ENCODE assay signal across 34 cellular contexts in genomic region chrX:16592194-16592770, GRCh38. TPM values are rescaled to one million over a fixed set of nuclear protein-coding genes. Genes with fewer than 3 reads are reported as not detected.
"Had no signal": no experiment of that assay in that cellular context is flagged by ENCODE, and none has a peak within 500 bp of the region (broad histone marks: within the 10 kb centered on the region; RNA-seq: fewer than 3 reads in every experiment).

No MANE protein-coding gene starts in this region.

- H3K4me3 Mint-ChIP-seq: activated CD4-positive, alpha-beta T cell treated with anti-CD3 and anti-CD28 coated beads for 36 hours; activated CD4-positive, alpha-beta T cell treated with anti-CD3 and anti-CD28 coated beads, Interleukin-2, amount 10 ng/mL, durations not matched to agents 7 days and 5 days; activated CD8-positive, alpha-beta T cell treated with anti-CD3 and anti-CD28 coated beads, Interleukin-2, amount 10 ng/mL, durations not matched to agents 7 days and 5 days; activated naive CD4-positive, alpha-beta T cell treated with anti-CD3 and anti-CD28 coated beads, Interleukin-2, amount 50 U/mL, for 24 hours; activated naive CD8-positive, alpha-beta T cell treated with anti-CD3 and anti-CD28 coated beads, Interleukin-2, amount 10 ng/mL, durations not matched to agents 7 days and 5 days; activated T-cell treated with anti-CD3 and anti-CD28 coated beads, Interleukin-2, amount 50 U/mL, for 24 hours; T-helper 1 cell treated with Interleukin-12 subunit alpha and Interleukin-12 subunit beta and Interleukin-4 antibody, amounts not matched to agents 30 μg/mL and 1 μg/mL, for 36 hours; T-helper 2 cell treated with Interferon-gamma antibody and Interleukin-4, amounts not matched to agents 5 μg/mL and 100 μg/mL, for 36 hours had no signal

- H3K27me3 Mint-ChIP-seq: activated CD4-positive, alpha-beta T cell treated with anti-CD3 and anti-CD28 coated beads for 36 hours; activated CD4-positive, alpha-beta T cell treated with anti-CD3 and anti-CD28 coated beads, Interleukin-2, amount 10 ng/mL, durations not matched to agents 7 days and 5 days; activated naive CD4-positive, alpha-beta T cell treated with anti-CD3 and anti-CD28 coated beads, Interleukin-2, amount 50 U/mL, for 24 hours; activated naive CD8-positive, alpha-beta T cell treated with anti-CD3 and anti-CD28 coated beads, Interleukin-2, amount 10 ng/mL, durations not matched to agents 7 days and 5 days; activated T-cell treated with anti-CD3 and anti-CD28 coated beads, Interleukin-2, amount 50 U/mL, for 24 hours had no signal

- H3K9me3 Mint-ChIP-seq: activated naive CD4-positive, alpha-beta T cell treated with anti-CD3 and anti-CD28 coated beads, Interleukin-2, amount 50 U/mL, for 24 hours; activated T-cell treated with anti-CD3 and anti-CD28 coated beads, Interleukin-2, amount 50 U/mL, for 24 hours had no signal

- H3K27ac ChIP-seq: ascending aorta, KMS-11, Peyer's patch, SJSA1 had no signal

- H3K9me3 ChIP-seq: ascending aorta, Peyer's patch, SJSA1 had no signal

- DNase-seq: activated CD4-positive, alpha-beta T cell treated with anti-CD3 and anti-CD28 coated beads for 36 hours; activated CD4-positive, alpha-beta T cell treated with anti-CD3 and anti-CD28 coated beads, Interleukin-2, amount 10 ng/mL, durations not matched to agents 7 days and 5 days; activated CD4-positive, alpha-beta T cell treated with anti-CD3 and anti-CD28 coated beads, Interleukin-2, amount 50 U/mL, for 48 hours; activated CD8-positive, alpha-beta T cell treated with anti-CD3 and anti-CD28 coated beads, Interleukin-2, amount 10 ng/mL, durations not matched to agents 7 days and 5 days; activated gamma-delta T cell; activated naive CD4-positive, alpha-beta T cell treated with Interleukin-2 at 50 U/mL for 16 hours; activated naive CD8-positive, alpha-beta T cell treated with anti-CD3 and anti-CD28 coated beads, Interleukin-2, amount 10 ng/mL, durations not matched to agents 7 days and 5 days; activated T-cell treated with anti-CD3 and anti-CD28 coated beads, Interleukin-2, amount 50 U/mL, for 24 hours; amygdala; caudate nucleus; cerebellar nuclear complex; NCI-H1105; NCI-H1436; NCI-H1694; NCI-H1930; NCI-H2081 treated with DMSO at 0.1 percent for 48 hours; NCI-H345; NCI-H510A; NCI-H526; NCI-H748 treated with DMSO at 0.1 percent for 48 hours; NK-92 treated with Interleukin-12 subunit alpha and Interleukin-12 subunit beta, amount 100 ng/mL, for 24 hours; PC-3; Peyer's patch; RPMI8226; SHP77 treated with DMSO at 0.1 percent for 48 hours had no signal

- H3K27ac Mint-ChIP-seq: activated CD4-positive, alpha-beta T cell treated with anti-CD3 and anti-CD28 coated beads for 36 hours; activated CD4-positive, alpha-beta T cell treated with anti-CD3 and anti-CD28 coated beads, Interleukin-2, amount 10 ng/mL, durations not matched to agents 7 days and 5 days; activated CD8-positive, alpha-beta T cell treated with anti-CD3 and anti-CD28 coated beads, Interleukin-2, amount 10 ng/mL, durations not matched to agents 7 days and 5 days; activated naive CD4-positive, alpha-beta T cell treated with anti-CD3 and anti-CD28 coated beads, Interleukin-2, amount 50 U/mL, for 24 hours; activated naive CD8-positive, alpha-beta T cell treated with anti-CD3 and anti-CD28 coated beads, Interleukin-2, amount 10 ng/mL, durations not matched to agents 7 days and 5 days; activated T-cell treated with anti-CD3 and anti-CD28 coated beads, Interleukin-2, amount 50 U/mL, for 24 hours; activated T-helper 2 cell treated with anti-CD3 and anti-CD28 coated beads, Interferon-gamma antibody, Interleukin-2, Interleukin-4, amounts not matched to agents 10 μg/mL and 5 μg/mL and 100 μg/mL, durations not matched to agents 14 hours and 24 hours and 36 hours; T-helper 1 cell treated with Interleukin-12 subunit alpha and Interleukin-12 subunit beta and Interleukin-4 antibody, amounts not matched to agents 30 μg/mL and 1 μg/mL, for 36 hours; T-helper 2 cell treated with Interferon-gamma antibody and Interleukin-4, amounts not matched to agents 5 μg/mL and 100 μg/mL, for 36 hours had no signal

- H3K4me1 ChIP-seq: ascending aorta, Peyer's patch had no signal

- H3K4me3 ChIP-seq: ascending aorta, Peyer's patch, SJSA1 had no signal

- H3K27me3 ChIP-seq: ascending aorta, Peyer's patch, SJSA1 had no signal

- H3K36me3 ChIP-seq: ascending aorta, Peyer's patch, SJSA1 had no signal

RNA-seq across cellular contexts. Expression of gene S100G, which starts 57.7 kb away (rescaled TPM):
- total RNA-seq: activated CD4-positive, alpha-beta T cell treated with anti-CD3 and anti-CD28 coated beads for 36 hours; activated CD4-positive, alpha-beta T cell treated with anti-CD3 and anti-CD28 coated beads, Interleukin-2, amount 10 ng/mL, durations not matched to agents 7 days and 5 days; activated CD8-positive, alpha-beta T cell treated with anti-CD3 and anti-CD28 coated beads, Interleukin-2, amount 10 ng/mL, durations not matched to agents 7 days and 5 days; activated naive CD8-positive, alpha-beta T cell treated with anti-CD3 and anti-CD28 coated beads, Interleukin-2, amount 10 ng/mL, durations not matched to agents 7 days and 5 days; activated T-helper 2 cell treated with anti-CD3 and anti-CD28 coated beads, Interferon-gamma antibody, Interleukin-2, Interleukin-4, amounts not matched to agents 10 μg/mL and 5 μg/mL and 100 μg/mL, durations not matched to agents 14 hours and 24 hours and 36 hours; ascending aorta; bronchial epithelial cell; M059J; PC-3; Peyer's patch; SJSA1 had no signal
